Comparison of ENCODE assay signal across 1 cellular context in genomic region chr4:89889289-89889688, GRCh38.
TF ChIP-seq lines count a peak whose summit lies in the region.

No MANE protein-coding gene starts in this region.

TF ChIP-seq in WTC11, 78 proteins besides CTCF, POLR2A, EP300 and RAD21 (continued from another document):
- TF ChIP-seq ARID4B (CRISPR knock-in tag; IDR thresholded peaks at IDR 0.05; ENCODE audit: borderline replicate concordance) (no peak), ZNF423 (CRISPR knock-in tag; IDR thresholded peaks at IDR 0.05) (no peak)
